21 cellular contexts compared by ENCODE assay signal in genomic region chr19:4035582-4035981, GRCh38. TPM values are rescaled to one million over a fixed set of nuclear protein-coding genes. Genes with fewer than 3 reads are reported as not detected.
DNase-seq lines count a peak whose midpoint lies in the region; ATAC-seq, FAIRE-seq and TF ChIP-seq lines count a peak whose summit lies in the region.
"Had no signal": no experiment of that assay in that cellular context is flagged by ENCODE, and none has a peak within 500 bp of the region (broad histone marks: within the 10 kb centered on the region; RNA-seq: fewer than 3 reads in every experiment).

No MANE protein-coding gene starts in this region.

- peaks cover 12 to 19% of the 10 kb centered on the region in 2 experiments for H3K36me3 ChIP-seq in keratinocyte (ENCODE audit: control insufficient read depth in 2 of 2, extremely low read depth in 1 of 2, insufficient read depth in 2 of 2, low read length in 2 of 2)
- peaks cover 23% of the 10 kb centered on the region for H3K36me3 ChIP-seq in upper lobe of right lung
- peaks cover 20 to 82% (median 35%) of the 10 kb centered on the region in 4 donors for H3K36me3 ChIP-seq in sigmoid colon

- FAIRE-seq in keratinocyte (lab: Jason Lieb, UNC) = peak; percentile 83
- FAIRE-seq: A549 had no signal

- DNase-seq in activated naive CD4-positive, alpha-beta T cell treated with anti-CD3 and anti-CD28 coated beads, Interleukin-2, amount 50 U/mL, for 72 hours (ENCODE audit: low spot score in 2 of 2) = no peak
- no peak for DNase-seq in activated naive CD4-positive, alpha-beta T cell treated with anti-CD3 and anti-CD28 coated beads, Interleukin-2, amount 10 ng/mL, durations not matched to agents 7 days and 5 days
- no peak for DNase-seq in central memory CD8-positive, alpha-beta T cell (ENCODE audit: low spot score in 2 of 2)
- DNase-seq in keratinocyte (ENCODE audit: low read depth, low spot score) (no peak), upper lobe of right lung (no peak), NCI-H2107 (lab: John Stamatoyannopoulos, UW) (no peak), NCI-H146 (lab: John Stamatoyannopoulos, UW) (no peak), sigmoid colon (no peak)
- DNase-seq: activated naive CD4-positive, alpha-beta T cell treated with anti-CD3 and anti-CD28 coated beads for 36 hours; COR-L47; effector memory CD4-positive, alpha-beta T cell; NCI-H1694 treated with DMSO at 0.1 percent for 48 hours; NCI-H774; OCI-M1; SIG-M5 had no signal

- TF ChIP-seq POLR2A in sigmoid colon (IDR thresholded peaks at IDR 0.05) = no peak

- no peaks in the 10 kb centered on the region for H3K4me1 Mint-ChIP-seq in activated naive CD4-positive, alpha-beta T cell treated with anti-CD3 and anti-CD28 coated beads, Interleukin-2, amount 10 ng/mL, durations not matched to agents 7 days and 5 days
- no peaks in the 10 kb centered on the region for H3K4me1 Mint-ChIP-seq in central memory CD8-positive, alpha-beta T cell

- WGBS in sigmoid colon, 2 donors = 85 to 86% methylated on average over 10 of the region's 10 CpGs

- no peaks in the 10 kb centered on the region for H3K27me3 ChIP-seq in keratinocyte (ENCODE audit: control insufficient read depth, extremely low read depth, insufficient read depth, low read length)
- no peaks in the 10 kb centered on the region for H3K27me3 ChIP-seq in upper lobe of right lung
- H3K27me3 ChIP-seq in sigmoid colon = no peaks in the 10 kb centered on the region
- H3K27me3 ChIP-seq: ascending aorta, hepatocyte, suprapubic skin had no signal

- H3K9me3 ChIP-seq in keratinocyte (ENCODE audit: control insufficient read depth, low read depth, low read length) (peaks cover 3% of the 10 kb centered on the region), upper lobe of right lung (no peaks in the 10 kb centered on the region), sigmoid colon (no peaks in the 10 kb centered on the region)
- H3K9me3 ChIP-seq: A549, ascending aorta, suprapubic skin had no signal

- no peak for TF ChIP-seq EP300 in sigmoid colon (IDR thresholded peaks at IDR 0.05)

- intact Hi-C loops in upper lobe of right lung (cut with DNase I) = no loop called here
- intact Hi-C loops in sigmoid colon (cut with DNase I) = no loop called here

- H3K9me3 Mint-ChIP-seq in activated naive CD4-positive, alpha-beta T cell treated with anti-CD3 and anti-CD28 coated beads, Interleukin-2, amount 50 U/mL, for 72 hours = no peaks in the 10 kb centered on the region
- no peaks in the 10 kb centered on the region for H3K9me3 Mint-ChIP-seq in activated naive CD4-positive, alpha-beta T cell treated with anti-CD3 and anti-CD28 coated beads, Interleukin-2, amount 10 ng/mL, durations not matched to agents 7 days and 5 days
- H3K9me3 Mint-ChIP-seq in central memory CD8-positive, alpha-beta T cell = no peaks in the 10 kb centered on the region
- H3K9me3 Mint-ChIP-seq: activated naive CD4-positive, alpha-beta T cell treated with anti-CD3 and anti-CD28 coated beads for 36 hours; T-helper 1 cell treated with Interleukin-12 subunit alpha and Interleukin-12 subunit beta and Interleukin-4 antibody, amounts not matched to agents 30 μg/mL and 1 μg/mL, for 36 hours had no signal

- no peaks in the 10 kb centered on the region for H3K9me1 ChIP-seq in keratinocyte (ENCODE audit: control insufficient read depth, extremely low read depth, insufficient read depth, low read length)

- TF ChIP-seq CTCF in keratinocyte (optimal IDR thresholded peaks at IDR 0.05 in 1 of 3, IDR thresholded peaks at IDR 0.05 in 1 of 3, conservative IDR thresholded peaks at IDR 0.05 in 1 of 3; ENCODE audit: extremely low read depth in 1 of 3, insufficient read depth in 2 of 3, low read length in 3 of 3) (no peak), upper lobe of right lung (IDR thresholded peaks at IDR 0.05) (no peak), sigmoid colon (IDR thresholded peaks at IDR 0.05) (no peak)

- ATAC-seq in activated naive CD4-positive, alpha-beta T cell treated with anti-CD3 and anti-CD28 coated beads, Interleukin-2, amount 50 U/mL, for 72 hours = peak; percentile 19 to 23
- peak; percentile 16 for ATAC-seq in central memory CD8-positive, alpha-beta T cell (replicated peaks; ENCODE audit: extremely low read depth, poor library complexity, severe bottlenecking)
- peak; percentile 4 for ATAC-seq in upper lobe of right lung

- H3K4me3 Mint-ChIP-seq in activated naive CD4-positive, alpha-beta T cell treated with anti-CD3 and anti-CD28 coated beads, Interleukin-2, amount 10 ng/mL, durations not matched to agents 7 days and 5 days = no peak overlapping the region
- H3K4me3 Mint-ChIP-seq in central memory CD8-positive, alpha-beta T cell = no peak overlapping the region
- H3K4me3 Mint-ChIP-seq: activated naive CD4-positive, alpha-beta T cell treated with anti-CD3 and anti-CD28 coated beads for 36 hours; T-helper 1 cell treated with Interleukin-12 subunit alpha and Interleukin-12 subunit beta and Interleukin-4 antibody, amounts not matched to agents 30 μg/mL and 1 μg/mL, for 36 hours had no signal

- H3K9ac ChIP-seq in keratinocyte (ENCODE audit: control insufficient read depth, extremely low read depth, insufficient read depth, low read length) = no peak overlapping the region

- dilution Hi-C loops in keratinocyte (cut with MboI; ENCODE audit: extremely low pct_ligation_motif_present, low sequenced_read_pairs) = no loop called here

- no peaks in the 10 kb centered on the region for H3K4me1 ChIP-seq in keratinocyte (ENCODE audit: control insufficient read depth, extremely low read depth, insufficient read depth, low read length)
- no peaks in the 10 kb centered on the region for H3K4me1 ChIP-seq in upper lobe of right lung
- peaks cover 0 to 7% (median 2%) of the 10 kb centered on the region in 4 donors for H3K4me1 ChIP-seq in sigmoid colon
- H3K4me1 ChIP-seq: A549, ascending aorta had no signal

- H3K4me2 ChIP-seq in keratinocyte (ENCODE audit: control insufficient read depth, extremely low read depth, insufficient read depth, low read depth, low read length) = no peak overlapping the region
- H3K4me2 ChIP-seq: A549, hepatocyte had no signal

- H3K27ac Mint-ChIP-seq in activated naive CD4-positive, alpha-beta T cell treated with anti-CD3 and anti-CD28 coated beads, Interleukin-2, amount 50 U/mL, for 72 hours = no peak overlapping the region
- H3K27ac Mint-ChIP-seq in activated naive CD4-positive, alpha-beta T cell treated with anti-CD3 and anti-CD28 coated beads, Interleukin-2, amount 10 ng/mL, durations not matched to agents 7 days and 5 days = no peak overlapping the region
- H3K27ac Mint-ChIP-seq in central memory CD8-positive, alpha-beta T cell (ENCODE audit: low read depth) = no peak overlapping the region
- H3K27ac Mint-ChIP-seq: activated naive CD4-positive, alpha-beta T cell treated with anti-CD3 and anti-CD28 coated beads for 36 hours; T-helper 1 cell treated with Interleukin-12 subunit alpha and Interleukin-12 subunit beta and Interleukin-4 antibody, amounts not matched to agents 30 μg/mL and 1 μg/mL, for 36 hours had no signal

- H3K4me3 ChIP-seq in keratinocyte (ENCODE audit: control insufficient read depth in 2 of 3, extremely low read depth in 1 of 3, insufficient read depth in 2 of 3, low read depth in 1 of 3, low read length in 3 of 3) (no peak overlapping the region), upper lobe of right lung (no peak overlapping the region), sigmoid colon (no peak overlapping the region)
- H3K4me3 ChIP-seq: A549, ascending aorta, hepatocyte, suprapubic skin had no signal

- peaks cover 0 to 5% of the 10 kb centered on the region in 2 donors for H3K36me3 Mint-ChIP-seq in activated naive CD4-positive, alpha-beta T cell treated with anti-CD3 and anti-CD28 coated beads, Interleukin-2, amount 50 U/mL, for 72 hours
- H3K36me3 Mint-ChIP-seq in activated naive CD4-positive, alpha-beta T cell treated with anti-CD3 and anti-CD28 coated beads, Interleukin-2, amount 10 ng/mL, durations not matched to agents 7 days and 5 days = peaks cover 10% of the 10 kb centered on the region
- H3K36me3 Mint-ChIP-seq in central memory CD8-positive, alpha-beta T cell (ENCODE audit: insufficient read depth) = peaks cover 22% of the 10 kb centered on the region

- no peaks in the 10 kb centered on the region for H4K20me1 ChIP-seq in keratinocyte (ENCODE audit: control insufficient read depth, extremely low read depth, insufficient read depth, low read length)

- no peaks in the 10 kb centered on the region for H3K27me3 Mint-ChIP-seq in activated naive CD4-positive, alpha-beta T cell treated with anti-CD3 and anti-CD28 coated beads, Interleukin-2, amount 10 ng/mL, durations not matched to agents 7 days and 5 days
- H3K27me3 Mint-ChIP-seq in central memory CD8-positive, alpha-beta T cell = no peaks in the 10 kb centered on the region

- CTCF ChIA-PET in activated naive CD4-positive, alpha-beta T cell treated with anti-CD3 and anti-CD28 coated beads, Interleukin-2, amount 10 ng/mL, durations not matched to agents 7 days and 5 days (lab: Charles Lee) = no interaction called here

- H3K27ac ChIP-seq in keratinocyte (ENCODE audit: control insufficient read depth, insufficient read depth, low read length) (no peak overlapping the region), upper lobe of right lung (no peak overlapping the region), sigmoid colon (no peak overlapping the region)
- H3K27ac ChIP-seq: A549, ascending aorta, hepatocyte, HL-60, suprapubic skin had no signal

- no peak overlapping the region for H2AFZ ChIP-seq in keratinocyte (ENCODE audit: control insufficient read depth, low read length)
- H2AFZ ChIP-seq: hepatocyte had no signal

- H3K79me2 ChIP-seq in keratinocyte (ENCODE audit: control insufficient read depth, insufficient read depth, low read length) = no peaks in the 10 kb centered on the region
- H3K79me2 ChIP-seq: hepatocyte had no signal

RNA-seq across cellular contexts. Expression of gene PIAS4, which starts 28.0 kb away (rescaled TPM):
- 10 to 100 TPM; 28.0 to 30.6 TPM for total RNA-seq in activated naive CD4-positive, alpha-beta T cell treated with anti-CD3 and anti-CD28 coated beads, Interleukin-2, amount 50 U/mL, for 72 hours
- polyA plus RNA-seq in keratinocyte (6.1 to 11.4 TPM (median 7.5 TPM) in 3 replicates), sigmoid colon (10 to 100 TPM in 2 of 3 donors, 1 to 10 TPM in 1; 7.2 to 21.8 (median 15.0) TPM)
- 18.7 TPM for polyA plus RNA-seq in keratinocyte (2011; ENCODE audit: low read depth)
- polyA plus RNA-seq in keratinocyte (2011; cell fraction: cytosol; rRNA removed) = 6.4 and 13.1 TPM in 2 replicates
- polyA plus RNA-seq in keratinocyte (2011; cell fraction: nucleus; rRNA removed) = 12.7 and 17.1 TPM in 2 replicates
- polyA plus RNA-seq in keratinocyte (2012; ENCODE audit: low replicate concordance) = 20.0 and 20.7 TPM in 2 replicates
- 7.4 to 42.2 TPM (median 7.6 TPM) in 3 replicates for polyA minus RNA-seq in keratinocyte
- 7.7 TPM for polyA minus RNA-seq in keratinocyte (2011; cell fraction: cytosol; rRNA and poly(A)+ RNA removed)
- 8.4 and 9.0 TPM in 2 replicates for polyA minus RNA-seq in keratinocyte (2011; cell fraction: nucleus; rRNA and poly(A)+ RNA removed)
- total RNA-seq in upper lobe of right lung (25.4 TPM), sigmoid colon (10 to 100 TPM; 16.5 to 29.9 (median 19.3) TPM)

RNA-seq across cellular contexts. Expression of gene ZBTB7A, which starts 31.1 kb away (rescaled TPM):
- 10 to 100 TPM; 23.4 to 26.0 TPM for total RNA-seq in activated naive CD4-positive, alpha-beta T cell treated with anti-CD3 and anti-CD28 coated beads, Interleukin-2, amount 50 U/mL, for 72 hours
- polyA plus RNA-seq in keratinocyte = 3.7 to 9.8 TPM (median 7.2 TPM) in 3 replicates
- polyA plus RNA-seq in keratinocyte (2011; ENCODE audit: low read depth) = 18.6 TPM
- polyA plus RNA-seq in keratinocyte (2011; cell fraction: cytosol; rRNA removed) = 4.8 and 14.2 TPM in 2 replicates
- polyA plus RNA-seq in keratinocyte (2011; cell fraction: nucleus; rRNA removed) = 15.6 and 25.3 TPM in 2 replicates
- 23.6 and 24.7 TPM in 2 replicates for polyA plus RNA-seq in keratinocyte (2012; ENCODE audit: low replicate concordance)
- 5.2 to 12.8 TPM (median 7.7 TPM) in 3 replicates for polyA minus RNA-seq in keratinocyte
- polyA minus RNA-seq in keratinocyte (2011; cell fraction: cytosol; rRNA and poly(A)+ RNA removed) = 60.4 TPM
- 35.8 and 46.1 TPM in 2 replicates for polyA minus RNA-seq in keratinocyte (2011; cell fraction: nucleus; rRNA and poly(A)+ RNA removed)
- 54.3 TPM for total RNA-seq in upper lobe of right lung
- total RNA-seq in sigmoid colon = 10 to 100 TPM; 35.4 to 53.2 (median 44.8) TPM
- polyA plus RNA-seq in sigmoid colon = 10 to 100 TPM; 22.8 to 39.1 (median 23.8) TPM

RNA-seq across cellular contexts. Expression of gene EEF2, which starts 50.3 kb away (rescaled TPM):
- 1,000 to 10,000 TPM; 3,216 to 3,705 TPM for total RNA-seq in activated naive CD4-positive, alpha-beta T cell treated with anti-CD3 and anti-CD28 coated beads, Interleukin-2, amount 50 U/mL, for 72 hours
- polyA plus RNA-seq in keratinocyte (884 to 1,193 TPM (median 1,022 TPM) in 3 replicates), sigmoid colon (1,000 to 10,000 TPM in 2 of 3 donors, 100 to 1,000 TPM in 1; 906 to 1,654 (median 1,225) TPM)
- 6,584 TPM for polyA plus RNA-seq in keratinocyte (2011; ENCODE audit: low read depth)
- polyA plus RNA-seq in keratinocyte (2011; cell fraction: cytosol; rRNA removed) = 621 and 1,440 TPM in 2 replicates
- 422 and 581 TPM in 2 replicates for polyA plus RNA-seq in keratinocyte (2011; cell fraction: nucleus; rRNA removed)
- 2,384 and 2,702 TPM in 2 replicates for polyA plus RNA-seq in keratinocyte (2012; ENCODE audit: low replicate concordance)
- polyA minus RNA-seq in keratinocyte = 880 to 1,449 TPM (median 1,221 TPM) in 3 replicates
- polyA minus RNA-seq in keratinocyte (2011; cell fraction: cytosol; rRNA and poly(A)+ RNA removed) = 2,791 TPM
- polyA minus RNA-seq in keratinocyte (2011; cell fraction: nucleus; rRNA and poly(A)+ RNA removed) = 560 and 618 TPM in 2 replicates
- total RNA-seq in upper lobe of right lung (1,960 TPM), sigmoid colon (1,000 to 10,000 TPM; 1,842 to 2,448 (median 2,055) TPM)
